In the genomic region with DNA sequence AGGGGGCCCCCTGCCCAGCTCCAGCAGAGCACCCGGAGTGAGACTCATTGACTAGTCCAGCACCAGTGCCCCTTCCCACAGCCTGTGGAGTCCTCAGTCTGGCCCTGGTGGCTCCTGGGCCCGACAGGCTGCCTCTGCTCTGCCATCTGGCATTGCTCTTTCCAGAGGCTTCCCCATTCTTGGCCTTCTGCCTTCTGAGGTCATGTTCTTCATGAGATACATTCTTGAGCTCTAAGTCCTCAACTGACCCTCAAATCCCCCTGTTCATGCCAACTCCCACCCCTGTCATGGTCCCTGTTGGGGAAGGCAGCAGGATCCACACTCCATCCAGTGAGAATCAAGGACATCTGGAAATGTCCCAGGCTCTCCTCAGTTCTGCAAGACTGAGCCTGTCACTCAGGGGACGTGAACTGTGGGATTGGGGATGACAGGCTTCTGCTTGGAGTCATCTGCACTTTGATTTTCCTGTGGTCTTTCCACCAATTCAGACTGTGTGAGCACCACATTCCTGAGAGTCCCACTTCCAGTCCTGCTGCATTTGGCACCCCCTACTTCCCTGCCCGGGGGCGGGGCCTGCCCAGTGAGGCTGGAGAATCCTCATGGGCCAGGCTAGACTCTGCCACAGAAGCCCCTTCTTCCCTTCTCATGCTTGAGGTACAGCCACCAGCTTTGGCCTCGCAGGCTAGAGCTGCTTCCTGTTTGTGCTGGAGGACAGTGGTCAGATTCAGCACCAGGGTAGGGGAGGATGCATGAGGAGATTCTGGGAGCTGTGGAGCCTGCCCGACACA, we compare ENCODE assay signal across 8 cellular contexts. TPM values are rescaled to one million over a fixed set of nuclear protein-coding genes. Genes with fewer than 3 reads are reported as not detected.
A peak's percentile ranks its signal among the peaks of the same experiment; 100 is the strongest.
DNase-seq lines count a peak whose midpoint lies in the region; ATAC-seq, FAIRE-seq and TF ChIP-seq lines count a peak whose summit lies in the region.

No MANE protein-coding gene starts in this region.

- TF ChIP-seq CTCF in OCI-LY1 (IDR thresholded peaks at IDR 0.05; ENCODE audit: low read length) (no peak), endothelial cell of umbilical vein (IDR thresholded peaks at IDR 0.05; ENCODE audit: extremely low read depth in 1 of 2, insufficient read depth in 1 of 2, low read depth in 1 of 2, low read length in 2 of 2) (no peak), gastrocnemius medialis (IDR thresholded peaks at IDR 0.05 in 4 of 5, conservative IDR thresholded peaks at IDR 0.05 in 1 of 5) (no peak)

- intact Hi-C loops in endothelial cell of umbilical vein (cut with micrococcal nuclease): loop anchor here (10.0 kb wide), 1 partner anchor 53 kb away; no protein-coding TSS in a partner anchor
- intact Hi-C loops in gastrocnemius medialis (cut with DNase I; ENCODE audit: low total_unique reads): no loop called here
- intact Hi-C loops in posterior vena cava (cut with DNase I): loop anchor here in 1 of 2 donors (1.0 kb wide), 1 partner anchor 9 kb away; no protein-coding TSS in a partner anchor

- H3K4me2 ChIP-seq in OCI-LY1 (ENCODE audit: low read length) (no peak overlapping the region), endothelial cell of umbilical vein (ENCODE audit: insufficient read depth, low read length) (no peak overlapping the region)

- no peak for FAIRE-seq in endothelial cell of umbilical vein (lab: Jason Lieb, UNC)

- H3K27me3 ChIP-seq in OCI-LY1 (ENCODE audit: insufficient read depth, low read length) (no peaks in the 10 kb centered on the region), endothelial cell of umbilical vein (ENCODE audit: control insufficient read depth in 2 of 2, insufficient read depth in 2 of 2, low read length in 2 of 2) (no peaks in the 10 kb centered on the region), gastrocnemius medialis (no peaks in the 10 kb centered on the region)

- POLR2A ChIA-PET in endothelial cell of umbilical vein (lab: Charles Lee): interaction anchor here (1.0 kb wide), 1 partner anchor 21 kb away, joined by 4 read pairs; no protein-coding TSS in a partner anchor

- no TSS peak for BruUV-seq in endothelial cell of umbilical vein (replicated peaks; lab: Mats Ljungman, UMichigan)

- H3K4me1 ChIP-seq in OCI-LY1 (ENCODE audit: insufficient read depth, low read length, severe bottlenecking): peaks cover 29% of the 10 kb centered on the region
- H3K4me1 ChIP-seq in endothelial cell of umbilical vein (ENCODE audit: control insufficient read depth, extremely low read depth, insufficient read depth, low read length): peaks cover 23% of the 10 kb centered on the region
- H3K4me1 ChIP-seq in gastrocnemius medialis: peaks cover 6 to 10% of the 10 kb centered on the region in 2 donors

- CTCF ChIA-PET in endothelial cell of umbilical vein (lab: Charles Lee): interaction anchor here (1.1 to 2.1 kb wide), 3 partner anchors 10 to 103 kb away, joined by 3 to 8 read pairs (median 5); no protein-coding TSS in a partner anchor

- H3F3A ChIP-seq in OCI-LY1 (ENCODE audit: insufficient read depth, low read length): no peaks in the 10 kb centered on the region

- in situ Hi-C loops in gastrocnemius medialis (cut with MboI; ENCODE audit: low sequenced_read_pairs in 4 of 4): no loop called here

- DNase-seq in GM03348 (ENCODE audit: low spot score) (peak; percentile 65), endothelial cell of umbilical vein (ENCODE audit: low read depth, low spot score) (no peak), gastrocnemius medialis (no peak), posterior vena cava (ENCODE audit: low spot score) (no peak)

- H3K4me3 ChIP-seq in OCI-LY1 (ENCODE audit: low read depth, low read length, poor library complexity, severe bottlenecking): no peak overlapping the region
- no peak overlapping the region for H3K4me3 ChIP-seq in endothelial cell of umbilical vein (replicated peaks in 1 of 3; ENCODE audit: insufficient read depth in 1 of 3, low read depth in 1 of 3, low read length in 3 of 3)
- H3K4me3 ChIP-seq in gastrocnemius medialis: no peak overlapping the region

- H3K36me3 ChIP-seq in OCI-LY1 (ENCODE audit: insufficient read depth, low read length) (peaks cover 29% of the 10 kb centered on the region; the same call in 1 of the 2 replicates), endothelial cell of umbilical vein (ENCODE audit: control insufficient read depth in 2 of 2, extremely low read depth in 1 of 2, insufficient read depth in 2 of 2, low read length in 2 of 2) (no peaks in the 10 kb centered on the region), gastrocnemius medialis (no peaks in the 10 kb centered on the region)

- TF ChIP-seq POLR2A in endothelial cell of umbilical vein (IDR thresholded peaks at IDR 0.05; ENCODE audit: low read depth, low read length): no peak
- TF ChIP-seq POLR2A in gastrocnemius medialis (IDR thresholded peaks at IDR 0.05): no peak

- H2AFZ ChIP-seq in OCI-LY1 (ENCODE audit: low read length) (no peak overlapping the region), endothelial cell of umbilical vein (ENCODE audit: low read depth, low read length) (peak overlapping the region; percentile 47)

- no peaks in the 10 kb centered on the region for H3K9me2 ChIP-seq in OCI-LY1 (ENCODE audit: low read depth, low read length)

- H3K79me2 ChIP-seq in OCI-LY1 (ENCODE audit: insufficient read depth, low read length) (no peaks in the 10 kb centered on the region), endothelial cell of umbilical vein (ENCODE audit: control insufficient read depth, insufficient read depth, low read length) (no peaks in the 10 kb centered on the region)

- ATAC-seq in gastrocnemius medialis (no peak), GM18907 (IDR thresholded peaks at IDR 0.05; ENCODE audit: unreplicated experiment) (no peak), HG03097 (IDR thresholded peaks at IDR 0.05; ENCODE audit: low FRiP score, unreplicated experiment) (no peak), HG02798 (IDR thresholded peaks at IDR 0.05; ENCODE audit: poor library complexity, unreplicated experiment) (no peak)

- H3K9ac ChIP-seq in OCI-LY1 (ENCODE audit: low read length) (no peak overlapping the region), endothelial cell of umbilical vein (replicated peaks; ENCODE audit: extremely low read depth, insufficient read depth, low read length) (no peak overlapping the region)

- H3K9me3 ChIP-seq in OCI-LY1 (ENCODE audit: low read length) (no peaks in the 10 kb centered on the region), endothelial cell of umbilical vein (replicated peaks; ENCODE audit: control insufficient read depth, insufficient read depth, low read length) (no peaks in the 10 kb centered on the region), gastrocnemius medialis (no peaks in the 10 kb centered on the region)

- H4K20me1 ChIP-seq in OCI-LY1 (ENCODE audit: insufficient read depth, low read length): no peaks in the 10 kb centered on the region
- no peaks in the 10 kb centered on the region for H4K20me1 ChIP-seq in endothelial cell of umbilical vein (replicated peaks; ENCODE audit: control insufficient read depth, extremely low read depth, insufficient read depth, low read length)

- peak overlapping the region; percentile 4 for H3K27ac ChIP-seq in OCI-LY1 (ENCODE audit: low read depth, low read length, poor library complexity, severe bottlenecking)
- no peak overlapping the region for H3K27ac ChIP-seq in endothelial cell of umbilical vein (ENCODE audit: insufficient read depth, low read depth, low read length)
- H3K27ac ChIP-seq in gastrocnemius medialis: peak overlapping the region in 3 of 4 donors; percentile 21 to 86 (median 82)

- dilution Hi-C loops in endothelial cell of umbilical vein (cut with MboI; ENCODE audit: extremely low pct_ligation_motif_present, low sequenced_read_pairs): no loop called here

- H3K9me1 ChIP-seq in endothelial cell of umbilical vein (replicated peaks; ENCODE audit: control insufficient read depth, extremely low read depth, insufficient read depth, low read length): no peaks in the 10 kb centered on the region

TF ChIP-seq in endothelial cell of umbilical vein, 7 proteins besides CTCF, POLR2A, EP300 and RAD21:
- TF ChIP-seq MYC (IDR thresholded peaks at IDR 0.05; ENCODE audit: low read depth, low read length): no peak
- no peak for TF ChIP-seq GATA2 (IDR thresholded peaks at IDR 0.05; ENCODE audit: insufficient read depth, insufficient read length, low read depth, low read length)
- TF ChIP-seq FOS (IDR thresholded peaks at IDR 0.05; ENCODE audit: borderline replicate concordance, insufficient read depth, low read length): no peak
- TF ChIP-seq, protein P1, sequence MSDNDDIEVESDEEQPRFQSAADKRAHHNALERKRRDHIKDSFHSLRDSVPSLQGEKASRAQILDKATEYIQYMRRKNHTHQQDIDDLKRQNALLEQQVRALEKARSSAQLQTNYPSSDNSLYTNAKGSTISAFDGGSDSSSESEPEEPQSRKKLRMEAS (IDR thresholded peaks at IDR 0.05; ENCODE audit: insufficient read depth, insufficient read length): no peak
- TF ChIP-seq EZH2 (IDR thresholded peaks at IDR 0.05; ENCODE audit: borderline replicate concordance, low read depth, low read length, severe bottlenecking): no peak
- TF ChIP-seq POLR2AphosphoS5 (IDR thresholded peaks at IDR 0.05; ENCODE audit: insufficient read depth, low read depth, low read length): no peak
- no peak for TF ChIP-seq JUN (IDR thresholded peaks at IDR 0.05; ENCODE audit: borderline replicate concordance, insufficient read depth, insufficient read length, low read depth)

RNA-seq across cellular contexts. Expression of a gene that starts 2.7 kb away (rescaled TPM):
- 6.7 and 10.6 TPM in 2 replicates for total RNA-seq in endothelial cell of umbilical vein
- polyA plus RNA-seq in endothelial cell of umbilical vein: 3.3 and 4.2 TPM in 2 replicates
- polyA plus RNA-seq in endothelial cell of umbilical vein (2011; cell fraction: cytosol; rRNA removed): 3.5 and 4.2 TPM in 2 replicates
- polyA plus RNA-seq in endothelial cell of umbilical vein (2011; cell fraction: nucleus; rRNA removed): 4.1 and 5.2 TPM in 2 replicates
- polyA plus RNA-seq in endothelial cell of umbilical vein (2012): 19.7 and 28.7 TPM in 2 replicates
- 4.2 and 6.1 TPM in 2 replicates for polyA minus RNA-seq in endothelial cell of umbilical vein
- not detected for polyA minus RNA-seq in endothelial cell of umbilical vein (2011; cell fraction: cytosol; rRNA and poly(A)+ RNA removed)
- polyA minus RNA-seq in endothelial cell of umbilical vein (2011; cell fraction: nucleus; rRNA and poly(A)+ RNA removed): 1.3 and 1.5 TPM in 2 replicates
- 1 to 10 TPM; 2.9 to 4.4 (median 3.4) TPM for total RNA-seq in gastrocnemius medialis
- total RNA-seq in posterior vena cava: 10 to 100 TPM; 35.7 to 40.8 TPM

RNA-seq across cellular contexts. Expression of a gene that starts 37.2 kb away (rescaled TPM):
- total RNA-seq in endothelial cell of umbilical vein (1,183 and 1,294 TPM in 2 replicates), gastrocnemius medialis (1,000 to 10,000 TPM; 1,099 to 1,543 (median 1,420) TPM), posterior vena cava (100 to 1,000 TPM; 581 to 633 TPM)
- polyA plus RNA-seq in endothelial cell of umbilical vein: 1,282 and 1,683 TPM in 2 replicates
- 2,429 and 2,954 TPM in 2 replicates for polyA plus RNA-seq in endothelial cell of umbilical vein (2011; cell fraction: cytosol; rRNA removed)
- polyA plus RNA-seq in endothelial cell of umbilical vein (2011; cell fraction: nucleus; rRNA removed): 752 and 988 TPM in 2 replicates
- polyA plus RNA-seq in endothelial cell of umbilical vein (2012): 2,061 and 2,237 TPM in 2 replicates
- polyA minus RNA-seq in endothelial cell of umbilical vein: 1,148 and 1,520 TPM in 2 replicates
- 916 TPM for polyA minus RNA-seq in endothelial cell of umbilical vein (2011; cell fraction: cytosol; rRNA and poly(A)+ RNA removed)
- polyA minus RNA-seq in endothelial cell of umbilical vein (2011; cell fraction: nucleus; rRNA and poly(A)+ RNA removed): 206 and 281 TPM in 2 replicates
